Comparison of ENCODE assay signal across 1 cellular context in the genomic region with DNA sequence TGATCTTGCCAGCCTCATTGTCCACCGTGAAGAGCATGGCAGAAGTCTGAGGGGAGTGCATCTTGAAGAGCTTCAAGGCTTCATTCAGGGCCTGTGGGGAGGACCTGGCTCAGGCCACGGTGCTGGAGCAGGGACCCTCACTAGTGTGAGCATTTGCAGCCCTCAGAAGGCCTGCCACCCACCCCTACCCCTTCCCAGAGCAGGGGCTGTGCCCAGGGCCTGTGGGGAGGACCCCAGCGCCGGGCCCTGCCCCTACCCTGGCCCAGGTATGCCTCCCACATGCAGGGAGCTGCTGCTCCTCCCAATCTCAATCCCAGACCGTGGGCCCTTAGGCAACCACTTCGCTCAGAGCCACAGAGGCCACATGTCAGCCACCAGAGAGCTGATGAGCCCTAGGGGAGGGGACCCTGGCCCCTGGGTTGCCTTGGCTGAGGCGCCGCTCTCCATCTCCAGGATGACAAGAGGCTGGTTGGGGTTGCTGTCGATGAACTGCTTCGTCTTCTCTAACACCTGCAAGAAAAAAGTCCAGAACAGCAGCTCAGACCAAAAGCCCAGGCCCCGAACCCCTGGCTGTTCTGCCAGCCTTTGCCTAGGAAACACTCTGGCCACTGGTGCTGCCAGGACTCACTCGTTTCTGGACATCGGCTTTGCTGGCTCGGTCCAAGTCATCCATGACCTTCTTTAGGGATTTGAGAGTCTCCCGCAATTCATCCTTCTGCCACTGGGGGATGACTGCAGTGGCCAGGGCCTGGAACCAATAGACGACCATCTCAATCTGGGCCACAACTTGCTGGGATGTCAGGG.
TF ChIP-seq lines count a peak whose summit lies in the region.

No MANE protein-coding gene starts in this region.

TF ChIP-seq in K562, 482 proteins besides CTCF, POLR2A, EP300 and RAD21 (continues in another document):
- TF ChIP-seq HNRNPUL1 (IDR thresholded peaks at IDR 0.05; ENCODE audit: low read length) (no peak), ZNF143 (CRISPR knock-in tag; IDR thresholded peaks at IDR 0.05) (no peak), FOXM1 (IDR thresholded peaks at IDR 0.05; ENCODE audit: low read depth) (no peak), FOXM1 (CRISPR knock-in tag; IDR thresholded peaks at IDR 0.05; ENCODE audit: low read depth) (no peak), POLR2AphosphoS2 (IDR thresholded peaks at IDR 0.05; ENCODE audit: low read length) (0 out of 2 replicates have a peak, but pooled peaks have one; percentile 2), HDGF (IDR thresholded peaks at IDR 0.05) (no peak), ZNF408 (CRISPR knock-in tag; IDR thresholded peaks at IDR 0.05; ENCODE audit: low read depth) (no peak), KDM2B (CRISPR knock-in tag; IDR thresholded peaks at IDR 0.05) (no peak), RBM22 (IDR thresholded peaks at IDR 0.05; ENCODE audit: low read depth, low read length, poor library complexity, severe bottlenecking) (peak; percentile 89), EGR1 (conservative IDR thresholded peaks at IDR 0.05) (no peak), NRF1 (conservative IDR thresholded peaks at IDR 0.05 in 1 of 2, IDR thresholded peaks at IDR 0.05 in 1 of 2) (no peak), CBX3 (IDR thresholded peaks at IDR 0.05; ENCODE audit: borderline replicate concordance in 1 of 2, low read length in 2 of 2) (no peak), ZNF282 (CRISPR knock-in tag; IDR thresholded peaks at IDR 0.05) (peak; percentile 27; the same call in 1 of the 2 replicates), C11orf30 (IDR thresholded peaks at IDR 0.05; ENCODE audit: low read depth) (no peak), RAD51 (IDR thresholded peaks at IDR 0.05; ENCODE audit: borderline replicate concordance, low read depth) (no peak), ZFP36 (IDR thresholded peaks at IDR 0.05; ENCODE audit: low read depth, low read length, partially characterized antibody) (no peak), ZNF764 (CRISPR knock-in tag; IDR thresholded peaks at IDR 0.05; ENCODE audit: low read depth) (no peak), ZNF239 (CRISPR knock-in tag; IDR thresholded peaks at IDR 0.05) (no peak), RB1 (IDR thresholded peaks at IDR 0.05; ENCODE audit: low read depth) (no peak), FOXJ2 (tag; IDR thresholded peaks at IDR 0.05) (0 out of 2 replicates have a peak, but pooled peaks have one; percentile 49), ZNF445 (CRISPR knock-in tag; IDR thresholded peaks at IDR 0.05; ENCODE audit: low read depth) (no peak), NR2C2 (CRISPR knock-in tag; IDR thresholded peaks at IDR 0.05) (no peak), NR2C2 (tag; IDR thresholded peaks at IDR 0.05) (no peak), MAFF (IDR thresholded peaks at IDR 0.05; ENCODE audit: low read length) (no peak), EWSR1 (IDR thresholded peaks at IDR 0.05; ENCODE audit: borderline replicate concordance, low read depth, partially characterized antibody) (no peak), NCOA6 (IDR thresholded peaks at IDR 0.05) (no peak), NR1H2 (CRISPR knock-in tag; IDR thresholded peaks at IDR 0.05) (no peak), HNRNPLL (IDR thresholded peaks at IDR 0.05; ENCODE audit: low read depth, low read length, poor library complexity, severe bottlenecking) (no peak), TRIM24 (IDR thresholded peaks at IDR 0.05) (no peak), U2AF2 (optimal IDR thresholded peaks at IDR 0.05; ENCODE audit: low read depth, low read length) (no peak), MBD2 (IDR thresholded peaks at IDR 0.05; ENCODE audit: borderline replicate concordance, low read depth) (no peak), ZNF75A (CRISPR knock-in tag; IDR thresholded peaks at IDR 0.05) (no peak)
- TF ChIP-seq, protein P1, sequence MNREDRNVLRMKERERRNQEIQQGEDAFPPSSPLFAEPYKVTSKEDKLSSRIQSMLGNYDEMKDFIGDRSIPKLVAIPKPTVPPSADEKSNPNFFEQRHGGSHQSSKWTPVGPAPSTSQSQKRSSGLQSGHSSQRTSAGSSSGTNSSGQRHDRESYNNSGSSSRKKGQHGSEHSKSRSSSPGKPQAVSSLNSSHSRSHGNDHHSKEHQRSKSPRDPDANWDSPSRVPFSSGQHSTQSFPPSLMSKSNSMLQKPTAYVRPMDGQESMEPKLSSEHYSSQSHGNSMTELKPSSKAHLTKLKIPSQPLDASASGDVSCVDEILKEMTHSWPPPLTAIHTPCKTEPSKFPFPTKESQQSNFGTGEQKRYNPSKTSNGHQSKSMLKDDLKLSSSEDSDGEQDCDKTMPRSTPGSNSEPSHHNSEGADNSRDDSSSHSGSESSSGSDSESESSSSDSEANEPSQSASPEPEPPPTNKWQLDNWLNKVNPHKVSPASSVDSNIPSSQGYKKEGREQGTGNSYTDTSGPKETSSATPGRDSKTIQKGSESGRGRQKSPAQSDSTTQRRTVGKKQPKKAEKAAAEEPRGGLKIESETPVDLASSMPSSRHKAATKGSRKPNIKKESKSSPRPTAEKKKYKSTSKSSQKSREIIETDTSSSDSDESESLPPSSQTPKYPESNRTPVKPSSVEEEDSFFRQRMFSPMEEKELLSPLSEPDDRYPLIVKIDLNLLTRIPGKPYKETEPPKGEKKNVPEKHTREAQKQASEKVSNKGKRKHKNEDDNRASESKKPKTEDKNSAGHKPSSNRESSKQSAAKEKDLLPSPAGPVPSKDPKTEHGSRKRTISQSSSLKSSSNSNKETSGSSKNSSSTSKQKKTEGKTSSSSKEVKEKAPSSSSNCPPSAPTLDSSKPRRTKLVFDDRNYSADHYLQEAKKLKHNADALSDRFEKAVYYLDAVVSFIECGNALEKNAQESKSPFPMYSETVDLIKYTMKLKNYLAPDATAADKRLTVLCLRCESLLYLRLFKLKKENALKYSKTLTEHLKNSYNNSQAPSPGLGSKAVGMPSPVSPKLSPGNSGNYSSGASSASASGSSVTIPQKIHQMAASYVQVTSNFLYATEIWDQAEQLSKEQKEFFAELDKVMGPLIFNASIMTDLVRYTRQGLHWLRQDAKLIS (CRISPR knock-in tag; IDR thresholded peaks at IDR 0.05), result no peak
- TF ChIP-seq, protein P2, sequence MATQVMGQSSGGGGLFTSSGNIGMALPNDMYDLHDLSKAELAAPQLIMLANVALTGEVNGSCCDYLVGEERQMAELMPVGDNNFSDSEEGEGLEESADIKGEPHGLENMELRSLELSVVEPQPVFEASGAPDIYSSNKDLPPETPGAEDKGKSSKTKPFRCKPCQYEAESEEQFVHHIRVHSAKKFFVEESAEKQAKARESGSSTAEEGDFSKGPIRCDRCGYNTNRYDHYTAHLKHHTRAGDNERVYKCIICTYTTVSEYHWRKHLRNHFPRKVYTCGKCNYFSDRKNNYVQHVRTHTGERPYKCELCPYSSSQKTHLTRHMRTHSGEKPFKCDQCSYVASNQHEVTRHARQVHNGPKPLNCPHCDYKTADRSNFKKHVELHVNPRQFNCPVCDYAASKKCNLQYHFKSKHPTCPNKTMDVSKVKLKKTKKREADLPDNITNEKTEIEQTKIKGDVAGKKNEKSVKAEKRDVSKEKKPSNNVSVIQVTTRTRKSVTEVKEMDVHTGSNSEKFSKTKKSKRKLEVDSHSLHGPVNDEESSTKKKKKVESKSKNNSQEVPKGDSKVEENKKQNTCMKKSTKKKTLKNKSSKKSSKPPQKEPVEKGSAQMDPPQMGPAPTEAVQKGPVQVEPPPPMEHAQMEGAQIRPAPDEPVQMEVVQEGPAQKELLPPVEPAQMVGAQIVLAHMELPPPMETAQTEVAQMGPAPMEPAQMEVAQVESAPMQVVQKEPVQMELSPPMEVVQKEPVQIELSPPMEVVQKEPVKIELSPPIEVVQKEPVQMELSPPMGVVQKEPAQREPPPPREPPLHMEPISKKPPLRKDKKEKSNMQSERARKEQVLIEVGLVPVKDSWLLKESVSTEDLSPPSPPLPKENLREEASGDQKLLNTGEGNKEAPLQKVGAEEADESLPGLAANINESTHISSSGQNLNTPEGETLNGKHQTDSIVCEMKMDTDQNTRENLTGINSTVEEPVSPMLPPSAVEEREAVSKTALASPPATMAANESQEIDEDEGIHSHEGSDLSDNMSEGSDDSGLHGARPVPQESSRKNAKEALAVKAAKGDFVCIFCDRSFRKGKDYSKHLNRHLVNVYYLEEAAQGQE (CRISPR knock-in tag; IDR thresholded peaks at IDR 0.05; ENCODE audit: low read depth), result no peak
- TF ChIP-seq, protein P3, sequence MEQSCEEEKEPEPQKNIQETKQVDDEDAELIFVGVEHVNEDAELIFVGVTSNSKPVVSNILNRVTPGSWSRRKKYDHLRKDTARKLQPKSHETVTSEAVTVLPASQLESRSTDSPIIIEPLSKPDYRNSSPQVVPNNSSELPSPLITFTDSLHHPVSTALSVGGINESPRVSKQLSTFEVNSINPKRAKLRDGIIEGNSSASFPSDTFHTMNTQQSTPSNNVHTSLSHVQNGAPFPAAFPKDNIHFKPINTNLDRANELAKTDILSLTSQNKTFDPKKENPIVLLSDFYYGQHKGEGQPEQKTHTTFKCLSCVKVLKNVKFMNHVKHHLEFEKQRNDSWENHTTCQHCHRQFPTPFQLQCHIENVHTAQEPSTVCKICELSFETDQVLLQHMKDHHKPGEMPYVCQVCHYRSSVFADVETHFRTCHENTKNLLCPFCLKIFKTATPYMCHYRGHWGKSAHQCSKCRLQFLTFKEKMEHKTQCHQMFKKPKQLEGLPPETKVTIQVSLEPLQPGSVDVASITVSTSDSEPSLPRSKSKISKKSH (CRISPR knock-in tag; IDR thresholded peaks at IDR 0.05), result no peak
- TF ChIP-seq, protein P4, sequence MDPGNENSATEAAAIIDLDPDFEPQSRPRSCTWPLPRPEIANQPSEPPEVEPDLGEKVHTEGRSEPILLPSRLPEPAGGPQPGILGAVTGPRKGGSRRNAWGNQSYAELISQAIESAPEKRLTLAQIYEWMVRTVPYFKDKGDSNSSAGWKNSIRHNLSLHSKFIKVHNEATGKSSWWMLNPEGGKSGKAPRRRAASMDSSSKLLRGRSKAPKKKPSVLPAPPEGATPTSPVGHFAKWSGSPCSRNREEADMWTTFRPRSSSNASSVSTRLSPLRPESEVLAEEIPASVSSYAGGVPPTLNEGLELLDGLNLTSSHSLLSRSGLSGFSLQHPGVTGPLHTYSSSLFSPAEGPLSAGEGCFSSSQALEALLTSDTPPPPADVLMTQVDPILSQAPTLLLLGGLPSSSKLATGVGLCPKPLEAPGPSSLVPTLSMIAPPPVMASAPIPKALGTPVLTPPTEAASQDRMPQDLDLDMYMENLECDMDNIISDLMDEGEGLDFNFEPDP (CRISPR knock-in tag; IDR thresholded peaks at IDR 0.05), result no peak
- TF ChIP-seq, protein P5, sequence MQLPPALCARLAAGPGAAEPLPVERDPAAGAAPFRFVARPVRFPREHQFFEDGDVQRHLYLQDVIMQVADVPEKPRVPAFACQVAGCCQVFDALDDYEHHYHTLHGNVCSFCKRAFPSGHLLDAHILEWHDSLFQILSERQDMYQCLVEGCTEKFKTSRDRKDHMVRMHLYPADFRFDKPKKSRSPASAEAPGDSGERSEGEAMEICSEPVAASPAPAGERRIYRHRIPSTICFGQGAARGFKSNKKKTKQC (CRISPR knock-in tag; IDR thresholded peaks at IDR 0.05), result no peak
- TF ChIP-seq, protein P6, sequence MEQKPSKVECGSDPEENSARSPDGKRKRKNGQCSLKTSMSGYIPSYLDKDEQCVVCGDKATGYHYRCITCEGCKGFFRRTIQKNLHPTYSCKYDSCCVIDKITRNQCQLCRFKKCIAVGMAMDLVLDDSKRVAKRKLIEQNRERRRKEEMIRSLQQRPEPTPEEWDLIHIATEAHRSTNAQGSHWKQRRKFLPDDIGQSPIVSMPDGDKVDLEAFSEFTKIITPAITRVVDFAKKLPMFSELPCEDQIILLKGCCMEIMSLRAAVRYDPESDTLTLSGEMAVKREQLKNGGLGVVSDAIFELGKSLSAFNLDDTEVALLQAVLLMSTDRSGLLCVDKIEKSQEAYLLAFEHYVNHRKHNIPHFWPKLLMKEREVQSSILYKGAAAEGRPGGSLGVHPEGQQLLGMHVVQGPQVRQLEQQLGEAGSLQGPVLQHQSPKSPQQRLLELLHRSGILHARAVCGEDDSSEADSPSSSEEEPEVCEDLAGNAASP (IDR thresholded peaks at IDR 0.05), result no peak
- TF ChIP-seq, protein P7, sequence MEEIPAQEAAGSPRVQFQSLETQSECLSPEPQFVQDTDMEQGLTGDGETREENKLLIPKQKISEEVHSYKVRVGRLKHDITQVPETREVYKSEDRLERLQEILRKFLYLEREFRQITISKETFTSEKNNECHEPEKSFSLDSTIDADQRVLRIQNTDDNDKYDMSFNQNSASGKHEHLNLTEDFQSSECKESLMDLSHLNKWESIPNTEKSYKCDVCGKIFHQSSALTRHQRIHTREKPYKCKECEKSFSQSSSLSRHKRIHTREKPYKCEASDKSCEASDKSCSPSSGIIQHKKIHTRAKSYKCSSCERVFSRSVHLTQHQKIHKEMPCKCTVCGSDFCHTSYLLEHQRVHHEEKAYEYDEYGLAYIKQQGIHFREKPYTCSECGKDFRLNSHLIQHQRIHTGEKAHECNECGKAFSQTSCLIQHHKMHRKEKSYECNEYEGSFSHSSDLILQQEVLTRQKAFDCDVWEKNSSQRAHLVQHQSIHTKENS (CRISPR knock-in tag; IDR thresholded peaks at IDR 0.05), result no peak
- TF ChIP-seq, protein P8, sequence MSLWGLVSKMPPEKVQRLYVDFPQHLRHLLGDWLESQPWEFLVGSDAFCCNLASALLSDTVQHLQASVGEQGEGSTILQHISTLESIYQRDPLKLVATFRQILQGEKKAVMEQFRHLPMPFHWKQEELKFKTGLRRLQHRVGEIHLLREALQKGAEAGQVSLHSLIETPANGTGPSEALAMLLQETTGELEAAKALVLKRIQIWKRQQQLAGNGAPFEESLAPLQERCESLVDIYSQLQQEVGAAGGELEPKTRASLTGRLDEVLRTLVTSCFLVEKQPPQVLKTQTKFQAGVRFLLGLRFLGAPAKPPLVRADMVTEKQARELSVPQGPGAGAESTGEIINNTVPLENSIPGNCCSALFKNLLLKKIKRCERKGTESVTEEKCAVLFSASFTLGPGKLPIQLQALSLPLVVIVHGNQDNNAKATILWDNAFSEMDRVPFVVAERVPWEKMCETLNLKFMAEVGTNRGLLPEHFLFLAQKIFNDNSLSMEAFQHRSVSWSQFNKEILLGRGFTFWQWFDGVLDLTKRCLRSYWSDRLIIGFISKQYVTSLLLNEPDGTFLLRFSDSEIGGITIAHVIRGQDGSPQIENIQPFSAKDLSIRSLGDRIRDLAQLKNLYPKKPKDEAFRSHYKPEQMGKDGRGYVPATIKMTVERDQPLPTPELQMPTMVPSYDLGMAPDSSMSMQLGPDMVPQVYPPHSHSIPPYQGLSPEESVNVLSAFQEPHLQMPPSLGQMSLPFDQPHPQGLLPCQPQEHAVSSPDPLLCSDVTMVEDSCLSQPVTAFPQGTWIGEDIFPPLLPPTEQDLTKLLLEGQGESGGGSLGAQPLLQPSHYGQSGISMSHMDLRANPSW (CRISPR knock-in tag; IDR thresholded peaks at IDR 0.05), result no peak
- TF ChIP-seq, protein P9, sequence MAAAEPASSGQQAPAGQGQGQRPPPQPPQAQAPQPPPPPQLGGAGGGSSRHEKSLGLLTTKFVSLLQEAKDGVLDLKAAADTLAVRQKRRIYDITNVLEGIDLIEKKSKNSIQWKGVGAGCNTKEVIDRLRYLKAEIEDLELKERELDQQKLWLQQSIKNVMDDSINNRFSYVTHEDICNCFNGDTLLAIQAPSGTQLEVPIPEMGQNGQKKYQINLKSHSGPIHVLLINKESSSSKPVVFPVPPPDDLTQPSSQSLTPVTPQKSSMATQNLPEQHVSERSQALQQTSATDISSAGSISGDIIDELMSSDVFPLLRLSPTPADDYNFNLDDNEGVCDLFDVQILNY (CRISPR knock-in tag; IDR thresholded peaks at IDR 0.05), result no peak
- TF ChIP-seq, protein P10, sequence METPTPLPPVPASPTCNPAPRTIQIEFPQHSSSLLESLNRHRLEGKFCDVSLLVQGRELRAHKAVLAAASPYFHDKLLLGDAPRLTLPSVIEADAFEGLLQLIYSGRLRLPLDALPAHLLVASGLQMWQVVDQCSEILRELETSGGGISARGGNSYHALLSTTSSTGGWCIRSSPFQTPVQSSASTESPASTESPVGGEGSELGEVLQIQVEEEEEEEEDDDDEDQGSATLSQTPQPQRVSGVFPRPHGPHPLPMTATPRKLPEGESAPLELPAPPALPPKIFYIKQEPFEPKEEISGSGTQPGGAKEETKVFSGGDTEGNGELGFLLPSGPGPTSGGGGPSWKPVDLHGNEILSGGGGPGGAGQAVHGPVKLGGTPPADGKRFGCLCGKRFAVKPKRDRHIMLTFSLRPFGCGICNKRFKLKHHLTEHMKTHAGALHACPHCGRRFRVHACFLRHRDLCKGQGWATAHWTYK (CRISPR knock-in tag; IDR thresholded peaks at IDR 0.05), result no peak
